ENCODE assay signal across 1 cellular context in the genomic region with DNA sequence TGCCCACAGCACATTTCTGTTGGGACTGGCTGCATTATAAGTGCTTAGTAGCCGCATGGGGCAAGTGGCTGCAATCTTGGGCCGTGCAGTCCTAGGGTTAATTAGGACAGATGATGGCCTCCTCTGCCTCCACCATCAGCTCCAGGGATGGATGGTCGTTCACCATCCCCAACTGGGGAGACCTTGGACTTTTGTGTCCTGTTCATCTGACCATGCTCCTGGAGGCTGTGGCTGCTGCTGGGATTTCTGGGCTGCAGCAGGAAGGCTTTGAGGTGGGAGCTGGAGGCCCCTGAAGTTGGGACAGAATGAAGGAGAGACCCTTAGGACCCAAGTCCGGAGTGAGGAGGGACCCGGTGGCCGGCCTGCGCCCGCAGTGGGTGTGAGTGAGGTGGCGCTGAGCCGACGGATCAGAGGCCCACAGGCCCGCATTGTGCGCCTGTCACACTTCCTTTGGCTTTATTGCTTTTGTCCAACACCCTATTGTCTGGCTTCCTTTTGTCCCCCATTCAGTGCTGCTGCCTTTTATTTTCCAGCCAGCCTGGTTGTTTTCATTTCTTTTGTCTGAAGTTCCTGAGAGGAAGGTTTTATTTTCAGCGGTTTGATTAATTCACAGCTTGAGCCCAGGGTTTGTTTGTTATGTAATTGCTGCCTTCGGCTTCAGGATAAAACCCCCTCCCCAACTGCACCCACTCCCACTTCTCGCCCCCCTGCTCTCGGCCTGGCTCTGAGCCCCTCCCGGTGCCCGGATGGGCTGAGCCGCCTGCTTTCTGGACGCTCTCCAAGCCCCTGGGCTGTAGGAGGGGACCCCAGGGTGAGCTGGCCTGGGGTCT.
TF ChIP-seq lines count a peak whose summit lies in the region.

No MANE protein-coding gene starts in this region.

TF ChIP-seq in endothelial cell of umbilical vein, 7 proteins besides CTCF, POLR2A, EP300 and RAD21:
- TF ChIP-seq MYC (IDR thresholded peaks at IDR 0.05; ENCODE audit: low read depth, low read length): peak; percentile 66
- TF ChIP-seq POLR2AphosphoS5 (IDR thresholded peaks at IDR 0.05; ENCODE audit: insufficient read depth, low read depth, low read length): peak; percentile 63
- no peak for TF ChIP-seq JUN (IDR thresholded peaks at IDR 0.05; ENCODE audit: borderline replicate concordance, insufficient read depth, insufficient read length, low read depth)
- TF ChIP-seq, protein P1, sequence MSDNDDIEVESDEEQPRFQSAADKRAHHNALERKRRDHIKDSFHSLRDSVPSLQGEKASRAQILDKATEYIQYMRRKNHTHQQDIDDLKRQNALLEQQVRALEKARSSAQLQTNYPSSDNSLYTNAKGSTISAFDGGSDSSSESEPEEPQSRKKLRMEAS (IDR thresholded peaks at IDR 0.05; ENCODE audit: insufficient read depth, insufficient read length): no peak
- TF ChIP-seq GATA2 (IDR thresholded peaks at IDR 0.05; ENCODE audit: insufficient read depth, insufficient read length, low read depth, low read length): peak; percentile 39
